ENCODE assay signal across 13 cellular contexts in the genomic region with DNA sequence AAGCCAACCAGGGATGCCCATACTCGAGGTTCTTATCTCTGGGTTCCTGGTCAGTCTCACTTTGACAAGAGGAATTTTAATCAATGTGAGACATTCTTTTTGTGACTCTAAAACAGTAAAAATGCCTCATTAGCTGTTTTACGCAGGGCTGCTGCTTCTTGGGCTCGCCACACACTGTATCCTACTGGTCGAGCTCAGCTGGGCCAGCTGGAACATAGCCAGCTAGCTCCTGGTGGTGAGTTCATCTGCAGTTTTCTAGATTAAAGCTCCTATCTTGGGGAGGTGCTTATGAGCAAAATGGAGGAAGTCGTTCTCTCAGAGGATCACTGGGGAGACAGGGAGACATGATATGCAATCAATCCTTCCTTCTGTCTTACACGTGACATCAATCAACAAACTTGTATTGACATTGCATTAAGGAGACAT. TPM values are rescaled to one million over a fixed set of nuclear protein-coding genes. Genes with fewer than 3 reads are reported as not detected.
DNase-seq lines count a peak whose midpoint lies in the region; ATAC-seq and TF ChIP-seq lines count a peak whose summit lies in the region.
"Had no signal": no experiment of that assay in that cellular context is flagged by ENCODE, and none has a peak within 500 bp of the region (broad histone marks: within the 10 kb centered on the region; RNA-seq: fewer than 3 reads in every experiment).

No MANE protein-coding gene starts in this region.

- no peaks in the 10 kb centered on the region for H3K4me1 ChIP-seq in adrenal gland (replicated peaks in 1 of 2)
- H3K4me1 ChIP-seq: spleen had no signal

- TF ChIP-seq POLR2A in adrenal gland (IDR thresholded peaks at IDR 0.05) = no peak

- H3K4me3 ChIP-seq in AG10803 (ENCODE audit: low read length) (no peak overlapping the region), adrenal gland (no peak overlapping the region)
- H3K4me3 ChIP-seq: SK-N-MC, spleen had no signal

- no peak overlapping the region for H3K27ac ChIP-seq in adrenal gland
- H3K27ac ChIP-seq: SK-N-MC, spleen had no signal

- intact Hi-C loops in adrenal gland (cut with DNase I) = no loop called here

- H3K36me3 ChIP-seq in adrenal gland (replicated peaks in 1 of 2) = no peaks in the 10 kb centered on the region
- H3K36me3 ChIP-seq: spleen had no signal

- no peaks in the 10 kb centered on the region for H3K27me3 ChIP-seq in adrenal gland
- H3K27me3 ChIP-seq: spleen had no signal

- DNase-seq in AG10803 (ENCODE audit: low read depth) (peak; percentile 1), HT-29 (ENCODE audit: low spot score) (peak; percentile 12), adrenal gland (peak in 6 of 7 donors; percentile 17 to 60 (median 51)), kidney tubule cell (ENCODE audit: low spot score) (peak; percentile 18), NOMO-1 (lab: John Stamatoyannopoulos, UW; ENCODE audit: unreplicated experiment in 2 of 2) (no peak), GM03348 (ENCODE audit: low spot score) (no peak)
- DNase-seq: NCI-H1048, NCI-H526 treated with DMSO at 0.1 percent for 48 hours, spleen had no signal

- ATAC-seq in HG03469 (IDR thresholded peaks at IDR 0.05; ENCODE audit: unreplicated experiment) (no peak), GM21526 (IDR thresholded peaks at IDR 0.05; ENCODE audit: low FRiP score, unreplicated experiment) (no peak)

- TF ChIP-seq CTCF in AG10803 (conservative IDR thresholded peaks at IDR 0.05; ENCODE audit: low read length) = no peak
- TF ChIP-seq CTCF in adrenal gland (IDR thresholded peaks at IDR 0.05) = no peak

- WGBS in adrenal gland, 4 donors = 51 to 59% (median 56%) methylated on average over 6 of the region's 6 CpGs

- H3K9me3 ChIP-seq in adrenal gland (replicated peaks in 1 of 3) = no peaks in the 10 kb centered on the region

RNA-seq across cellular contexts. Expression of a gene that starts 55.9 kb away (rescaled TPM):
- total RNA-seq in HT-29 (2014; rRNA removed; shearing (Covaris generic)) = 0.10 and 0.21 TPM in 2 replicates
- 10 to 100 TPM in 7 of 8 donors, 1 to 10 TPM in 1; 6.1 to 78.2 (median 33.7) TPM for total RNA-seq in adrenal gland
- polyA plus RNA-seq in adrenal gland = 10 to 100 TPM; 24.9 to 70.8 (median 53.4) TPM
- total RNA-seq: bronchial epithelial cell had no signal

Comparison
In these comparisons a context has a peak if more than half of its experiments do, and no peak if none do; other contexts are left out.
1. DNase-seq: peak in AG10803 (single experiment), HT-29 (single experiment), adrenal gland (6 of 7) and kidney tubule cell (single experiment); none in NOMO-1 (0 of 2) and GM03348 (single experiment).